Comparison of ENCODE assay signal across 35 cellular contexts in genomic region chr10:52400564-52400963, GRCh38.
DNase-seq lines count a peak whose midpoint lies in the region; ATAC-seq, FAIRE-seq and TF ChIP-seq lines count a peak whose summit lies in the region.
"Had no signal": no experiment of that assay in that cellular context is flagged by ENCODE, and none has a peak within 500 bp of the region (broad histone marks: within the 10 kb centered on the region; RNA-seq: fewer than 3 reads in every experiment).

No MANE protein-coding gene starts in this region.

- no peaks in the 10 kb centered on the region for H3K4me1 Mint-ChIP-seq in astrocyte (ENCODE audit: low read depth, unreplicated experiment)
- H3K4me1 Mint-ChIP-seq: activated CD4-positive, alpha-beta T cell treated with anti-CD3 and anti-CD28 coated beads for 36 hours; central memory CD8-positive, alpha-beta T cell; immature natural killer cell; stimulated activated naive B cell treated with anti-CD40 and anti-IgM and Interleukin-4, amounts not matched to agents 10 μg/mL and 1 μg/mL and 100 μg/mL, for 72 hours had no signal

- H3K27ac ChIP-seq in A549, result no peak overlapping the region
- H3K27ac ChIP-seq in astrocyte (ENCODE audit: low read depth, low read length), result no peak overlapping the region
- H3K27ac ChIP-seq: epithelial cell of prostate, gastroesophageal sphincter, RWPE1, spleen had no signal

- no peak for TF ChIP-seq EP300 in A549 (IDR thresholded peaks at IDR 0.05)

- ATAC-seq in A549, result no peak
- ATAC-seq in GM21737 (IDR thresholded peaks at IDR 0.05; ENCODE audit: unreplicated experiment), result no peak
- ATAC-seq: activated CD4-positive, alpha-beta T cell treated with anti-CD3 and anti-CD28 coated beads for 36 hours; activated T-cell treated with anti-CD3 and anti-CD28 coated beads, Interleukin-2, amount 50 U/mL, for 4 hours; gastroesophageal sphincter; GM12878; left lobe of liver; natural killer cell treated with Interleukin-12 subunit alpha and Interleukin-12 subunit beta and Interleukin-15 and Interleukin-18, amount 100 ng/mL, for 72 hours; stimulated activated naive B cell treated with anti-CD40 and anti-IgM and Interleukin-4, amounts not matched to agents 10 μg/mL and 1 μg/mL and 100 μg/mL, for 72 hours had no signal

- H3K27me3 ChIP-seq in astrocyte (ENCODE audit: insufficient read depth, low read length), result no peaks in the 10 kb centered on the region
- H3K27me3 ChIP-seq: BE2C, gastroesophageal sphincter, MG63, spleen had no signal

- H3K4me1 ChIP-seq in A549 (no peaks in the 10 kb centered on the region), astrocyte (ENCODE audit: insufficient read depth, low read length) (no peaks in the 10 kb centered on the region)
- H3K4me1 ChIP-seq: BE2C, gastroesophageal sphincter, spleen had no signal

- no peak for FAIRE-seq in A549 (lab: Jason Lieb, UNC)
- no peak for FAIRE-seq in astrocyte (lab: Jason Lieb, UNC)
- FAIRE-seq in RCC 7860 (lab: Jason Lieb, UNC), result no peak
- FAIRE-seq: GM12878, urothelium cell line had no signal

- POLR2A ChIA-PET in A549 (lab: Yijun Ruan, JAX), result no interaction called here

- no peaks in the 10 kb centered on the region for H3K27me3 Mint-ChIP-seq in astrocyte (ENCODE audit: low read depth, unreplicated experiment)
- H3K27me3 Mint-ChIP-seq: activated CD4-positive, alpha-beta T cell treated with anti-CD3 and anti-CD28 coated beads for 36 hours; central memory CD8-positive, alpha-beta T cell; stimulated activated naive B cell treated with anti-CD40 and anti-IgM and Interleukin-4, amounts not matched to agents 10 μg/mL and 1 μg/mL and 100 μg/mL, for 72 hours had no signal

- H3K9me3 ChIP-seq in A549 (0 out of 3 replicates have a peak, but pooled peaks cover 6% of the 10 kb centered on the region), astrocyte (ENCODE audit: insufficient read depth, low read depth, low read length) (no peaks in the 10 kb centered on the region)
- H3K9me3 ChIP-seq: BE2C had no signal

- in situ Hi-C loops in ACHN (cut with HindIII; ENCODE audit: low pct_ligation_motif_present, low pct_unique_long_range_greater_than_20kb, low sequenced_read_pairs), result no loop called here

- H4K20me1 ChIP-seq in astrocyte (ENCODE audit: insufficient read depth, low read length), result no peaks in the 10 kb centered on the region

- peak in 1 of 2 experiments; percentile 12 for DNase-seq in A549 (ENCODE audit: low read depth in 1 of 2, low spot score in 1 of 2)
- DNase-seq in HT1080 (ENCODE audit: low read depth), result peak; percentile 33
- DNase-seq in astrocyte (ENCODE audit: low read depth), result peak; percentile 41
- DNase-seq in fibroblast of mammary gland (ENCODE audit: low read depth), result peak; percentile 8
- no peak for DNase-seq in ACHN
- no peak for DNase-seq in RCC 7860 (ENCODE audit: low spot score)
- DNase-seq in activated CD4-positive, alpha-beta T cell treated with anti-CD3 and anti-CD28 coated beads for 4 hours, result no peak
- DNase-seq: activated CD4-positive, alpha-beta T cell treated with anti-CD3 and anti-CD28 coated beads for 36 hours; activated CD8-positive, alpha-beta memory T cell treated with anti-CD3 and anti-CD28 coated beads for 24 hours; activated naive CD4-positive, alpha-beta T cell treated with Interleukin-2 at 50 U/mL for 16 hours; activated T-cell treated with anti-CD3 and anti-CD28 coated beads, Interleukin-2, amount 50 U/mL, for 4 hours; amygdala; BE2C; DMS79; HCEC 1CT; hippocampal formation; immature natural killer cell; MG63; NCI-H1417; NCI-H2081; NCI-H510A; retina; spleen; stimulated activated CD4-positive, alpha-beta T cell treated with anti-CD3 and anti-CD28 coated beads, Interleukin-4, amount 100 ng/mL, for 1 hour; stimulated activated naive B cell treated with anti-CD40 and anti-IgM and Interleukin-4, amounts not matched to agents 10 μg/mL and 1 μg/mL and 100 μg/mL, for 72 hours had no signal

- no peak for TF ChIP-seq POLR2A in A549 (IDR thresholded peaks at IDR 0.05; ENCODE audit: low read length)

- TF ChIP-seq CTCF in A549 (IDR thresholded peaks at IDR 0.05) (no peak), astrocyte (IDR thresholded peaks at IDR 0.05; ENCODE audit: insufficient read depth, low read depth, low read length) (no peak), fibroblast of mammary gland (conservative IDR thresholded peaks at IDR 0.05; ENCODE audit: control insufficient read depth, insufficient read depth, low read depth, low read length) (no peak)

- H3K36me3 ChIP-seq in astrocyte (ENCODE audit: insufficient read depth, low read length), result no peaks in the 10 kb centered on the region
- H3K36me3 ChIP-seq: BE2C, gastroesophageal sphincter, MG63, spleen had no signal

- no peak overlapping the region for H3K9ac ChIP-seq in astrocyte (ENCODE audit: low read length)

- CTCF ChIA-PET in A549 (lab: Yijun Ruan, JAX), result interaction anchor here (0.7 to 1.5 kb wide), 3 partner anchors 9 to 87 kb away, joined by 3 to 4 read pairs (median 3); partner anchors contain the start of gene DKK1

- no peaks in the 10 kb centered on the region for H3K36me3 Mint-ChIP-seq in astrocyte (ENCODE audit: low read depth, unreplicated experiment)
- H3K36me3 Mint-ChIP-seq: immature natural killer cell; natural killer cell treated with Interleukin-12 subunit alpha and Interleukin-12 subunit beta and Interleukin-15 and Interleukin-18, amount 100 ng/mL, for 72 hours; stimulated activated naive B cell treated with anti-CD40 and anti-IgM and Interleukin-4, amounts not matched to agents 10 μg/mL and 1 μg/mL and 100 μg/mL, for 72 hours had no signal

- H3K4me3 ChIP-seq in A549, result no peak overlapping the region
- no peak overlapping the region for H3K4me3 ChIP-seq in astrocyte (ENCODE audit: insufficient read depth, low read depth, low read length)
- H3K4me3 ChIP-seq in fibroblast of mammary gland (ENCODE audit: control insufficient read depth, low read depth, low read length), result no peak overlapping the region
- H3K4me3 ChIP-seq: gastroesophageal sphincter, GM12878, MG63, spleen had no signal

- H2AFZ ChIP-seq in astrocyte (ENCODE audit: low read depth, low read length), result no peak overlapping the region

- H3K79me2 ChIP-seq in astrocyte (ENCODE audit: insufficient read depth, low read length), result no peaks in the 10 kb centered on the region

- no peaks in the 10 kb centered on the region for H3K9me3 Mint-ChIP-seq in astrocyte (ENCODE audit: unreplicated experiment)

- no peak overlapping the region for H3K4me3 Mint-ChIP-seq in astrocyte (ENCODE audit: unreplicated experiment)
- H3K4me3 Mint-ChIP-seq: activated CD4-positive, alpha-beta T cell treated with anti-CD3 and anti-CD28 coated beads for 36 hours; activated T-cell treated with anti-CD3 and anti-CD28 coated beads, Interleukin-2, amount 50 U/mL, for 4 hours; central memory CD8-positive, alpha-beta T cell; immature natural killer cell; natural killer cell treated with Interleukin-12 subunit alpha and Interleukin-12 subunit beta and Interleukin-15 and Interleukin-18, amount 100 ng/mL, for 72 hours; stimulated activated naive B cell treated with anti-CD40 and anti-IgM and Interleukin-4, amounts not matched to agents 10 μg/mL and 1 μg/mL and 100 μg/mL, for 72 hours; T-helper 1 cell treated with Interleukin-12 subunit alpha and Interleukin-12 subunit beta and Interleukin-4 antibody, amounts not matched to agents 30 μg/mL and 1 μg/mL, for 36 hours had no signal

- no peak overlapping the region for H3K4me2 ChIP-seq in A549
- no peak overlapping the region for H3K4me2 ChIP-seq in astrocyte (ENCODE audit: low read length)

- WGBS in A549 (ENCODE audit: missing lambda C conversion rate), result 68% methylated on average over 1 of the region's 1 CpG

- no peak overlapping the region for H3K27ac Mint-ChIP-seq in astrocyte (ENCODE audit: unreplicated experiment)
- H3K27ac Mint-ChIP-seq: activated CD4-positive, alpha-beta T cell treated with anti-CD3 and anti-CD28 coated beads for 36 hours; immature natural killer cell; natural killer cell treated with Interleukin-12 subunit alpha and Interleukin-12 subunit beta and Interleukin-15 and Interleukin-18, amount 100 ng/mL, for 72 hours; stimulated activated naive B cell treated with anti-CD40 and anti-IgM and Interleukin-4, amounts not matched to agents 10 μg/mL and 1 μg/mL and 100 μg/mL, for 72 hours; T-helper 1 cell treated with Interleukin-12 subunit alpha and Interleukin-12 subunit beta and Interleukin-4 antibody, amounts not matched to agents 30 μg/mL and 1 μg/mL, for 36 hours had no signal

- TF ChIP-seq RAD21 in A549 (conservative IDR thresholded peaks at IDR 0.05 in 1 of 2, IDR thresholded peaks at IDR 0.05 in 1 of 2), result no peak

TF ChIP-seq in A549, 52 proteins besides CTCF, POLR2A, EP300 and RAD21:
- TF ChIP-seq HEYL (CRISPR knock-in tag; IDR thresholded peaks at IDR 0.05) (no peak), ZFP36 (IDR thresholded peaks at IDR 0.05; ENCODE audit: borderline replicate concordance, partially characterized antibody) (peak; percentile 42)

Comparison
In these comparisons a context has a peak if more than half of its experiments do, and no peak if none do; other contexts are left out.
1. DNase-seq: peak in HT1080 (single experiment), astrocyte (single experiment) and fibroblast of mammary gland (single experiment); none in ACHN (single experiment), RCC 7860 (single experiment) and activated CD4-positive, alpha-beta T cell treated with anti-CD3 and anti-CD28 coated beads for 4 hours (0 of 2).